13 cellular contexts compared by ENCODE assay signal in genomic region chr9:105054488-105054887, GRCh38.
DNase-seq lines count a peak whose midpoint lies in the region; ATAC-seq and TF ChIP-seq lines count a peak whose summit lies in the region.
"Had no signal": no experiment of that assay in that cellular context is flagged by ENCODE, and none has a peak within 500 bp of the region (broad histone marks: within the 10 kb centered on the region; RNA-seq: fewer than 3 reads in every experiment).

No MANE protein-coding gene starts in this region.

- H3K4me3 Mint-ChIP-seq in type B pancreatic cell = no peak overlapping the region
- H3K4me3 Mint-ChIP-seq: activated naive CD8-positive, alpha-beta T cell; H9 had no signal

- no peak for TF ChIP-seq CTCF in AG09309 (IDR thresholded peaks at IDR 0.05; ENCODE audit: control insufficient read depth, insufficient read depth, low read depth, low read length, missing control alignments)
- TF ChIP-seq CTCF in brain microvascular endothelial cell (IDR thresholded peaks at IDR 0.05; ENCODE audit: low read depth, low read length, missing control alignments) = no peak
- no peak for TF ChIP-seq CTCF in MM.1S (IDR thresholded peaks at IDR 0.05; ENCODE audit: low read length)
- TF ChIP-seq CTCF in type B pancreatic cell (conservative IDR thresholded peaks at IDR 0.05) = no peak

- no peak overlapping the region for H3K9ac ChIP-seq in MM.1S (ENCODE audit: low read length)

- H3K27ac ChIP-seq in brain microvascular endothelial cell = peak overlapping the region; percentile 93
- no peak overlapping the region for H3K27ac ChIP-seq in MM.1S (ENCODE audit: low read length)
- H3K27ac ChIP-seq: gastrocnemius medialis had no signal

- DNase-seq in AG09309 (ENCODE audit: low read depth) = peak; percentile 45
- peak; percentile 36 for DNase-seq in HPDE6-E6E7 (ENCODE audit: extremely low spot score)
- DNase-seq in brain microvascular endothelial cell = peak; percentile 69
- no peak for DNase-seq in left lobe of liver (ENCODE audit: low spot score)
- DNase-seq in activated gamma-delta T cell treated with Interleukin-2 at 50 U/mL for 16 hours = no peak
- DNase-seq in MM.1S = no peak
- no peak for DNase-seq in type B pancreatic cell (ENCODE audit: extremely low spot score, unreplicated experiment)
- DNase-seq: activated CD4-positive, CD25-positive, alpha-beta regulatory T cell treated with anti-CD3 and anti-CD28 coated beads, Interleukin-2, amount 50 U/mL, for 72 hours; gastrocnemius medialis; H9; OCI-M1 had no signal

- H3F3A ChIP-seq in MM.1S (ENCODE audit: insufficient read depth, low read length) = no peaks in the 10 kb centered on the region

- H3K9me3 Mint-ChIP-seq in type B pancreatic cell = peaks cover 15% of the 10 kb centered on the region
- H3K9me3 Mint-ChIP-seq: H9 had no signal

- no peaks in the 10 kb centered on the region for H3K36me3 Mint-ChIP-seq in type B pancreatic cell
- H3K36me3 Mint-ChIP-seq: activated naive CD8-positive, alpha-beta T cell had no signal

- in situ Hi-C loops in brain microvascular endothelial cell (cut with HindIII; ENCODE audit: low pct_ligation_motif_present, low sequenced_read_pairs) = no loop called here

- no peaks in the 10 kb centered on the region for H3K4me1 ChIP-seq in MM.1S (ENCODE audit: low read length)

- H3K4me1 Mint-ChIP-seq in type B pancreatic cell (ENCODE audit: unreplicated experiment) = peaks cover 14% of the 10 kb centered on the region

- no peaks in the 10 kb centered on the region for H3K27me3 Mint-ChIP-seq in type B pancreatic cell
- H3K27me3 Mint-ChIP-seq: activated naive CD8-positive, alpha-beta T cell had no signal

- no peak overlapping the region for H3K27ac Mint-ChIP-seq in type B pancreatic cell
- H3K27ac Mint-ChIP-seq: activated naive CD8-positive, alpha-beta T cell; H9 had no signal

- H3K27me3 ChIP-seq in brain microvascular endothelial cell (replicated peaks) (no peaks in the 10 kb centered on the region), MM.1S (replicated peaks; ENCODE audit: insufficient read depth, low read length) (no peaks in the 10 kb centered on the region)
- H3K27me3 ChIP-seq: gastrocnemius medialis had no signal

- H3K4me3 ChIP-seq in AG09309 (ENCODE audit: control insufficient read depth, low read depth, low read length) (no peak overlapping the region), brain microvascular endothelial cell (ENCODE audit: low read depth, low read length) (no peak overlapping the region), MM.1S (ENCODE audit: low read length) (no peak overlapping the region)
- H3K4me3 ChIP-seq: gastrocnemius medialis had no signal

- no peak overlapping the region for H3K4me2 ChIP-seq in MM.1S (ENCODE audit: low read depth, low read length)

- no peak overlapping the region for H2AFZ ChIP-seq in MM.1S (ENCODE audit: low read length)

- no peaks in the 10 kb centered on the region for H3K79me2 ChIP-seq in MM.1S (ENCODE audit: low read length)

- no peaks in the 10 kb centered on the region for H4K20me1 ChIP-seq in MM.1S (ENCODE audit: insufficient read depth, low read length)

- H3K9me2 ChIP-seq in MM.1S (replicated peaks; ENCODE audit: insufficient read depth, low read length) = no peaks in the 10 kb centered on the region

- H3K36me3 ChIP-seq in brain microvascular endothelial cell (replicated peaks) = no peaks in the 10 kb centered on the region
- H3K36me3 ChIP-seq in MM.1S (replicated peaks; ENCODE audit: insufficient read depth, low read length) = no peaks in the 10 kb centered on the region
- H3K36me3 ChIP-seq: gastrocnemius medialis had no signal

- H3K9me3 ChIP-seq in MM.1S (replicated peaks; ENCODE audit: insufficient read depth, low read length) = no peaks in the 10 kb centered on the region
- H3K9me3 ChIP-seq: gastrocnemius medialis had no signal

- ATAC-seq in left lobe of liver (peak; percentile 34), GM18502 (IDR thresholded peaks at IDR 0.05; ENCODE audit: poor library complexity, unreplicated experiment) (no peak)
- ATAC-seq: gastrocnemius medialis had no signal

Comparison
In these comparisons a context has a peak if more than half of its experiments do, and no peak if none do; other contexts are left out.
1. DNase-seq: peak in AG09309 (single experiment), HPDE6-E6E7 (single experiment) and brain microvascular endothelial cell (single experiment); none in left lobe of liver (single experiment), activated gamma-delta T cell treated with Interleukin-2 at 50 U/mL for 16 hours (single experiment), MM.1S (single experiment) and type B pancreatic cell (single experiment).